In genomic region chr13:36259361-36260137, GRCh38 we compare ENCODE assay signal across 1 cellular context.
TF ChIP-seq lines count a peak whose summit lies in the region.

No MANE protein-coding gene starts in this region.

TF ChIP-seq in K562, 482 proteins besides CTCF, POLR2A, EP300 and RAD21:
- TF ChIP-seq, protein P1, sequence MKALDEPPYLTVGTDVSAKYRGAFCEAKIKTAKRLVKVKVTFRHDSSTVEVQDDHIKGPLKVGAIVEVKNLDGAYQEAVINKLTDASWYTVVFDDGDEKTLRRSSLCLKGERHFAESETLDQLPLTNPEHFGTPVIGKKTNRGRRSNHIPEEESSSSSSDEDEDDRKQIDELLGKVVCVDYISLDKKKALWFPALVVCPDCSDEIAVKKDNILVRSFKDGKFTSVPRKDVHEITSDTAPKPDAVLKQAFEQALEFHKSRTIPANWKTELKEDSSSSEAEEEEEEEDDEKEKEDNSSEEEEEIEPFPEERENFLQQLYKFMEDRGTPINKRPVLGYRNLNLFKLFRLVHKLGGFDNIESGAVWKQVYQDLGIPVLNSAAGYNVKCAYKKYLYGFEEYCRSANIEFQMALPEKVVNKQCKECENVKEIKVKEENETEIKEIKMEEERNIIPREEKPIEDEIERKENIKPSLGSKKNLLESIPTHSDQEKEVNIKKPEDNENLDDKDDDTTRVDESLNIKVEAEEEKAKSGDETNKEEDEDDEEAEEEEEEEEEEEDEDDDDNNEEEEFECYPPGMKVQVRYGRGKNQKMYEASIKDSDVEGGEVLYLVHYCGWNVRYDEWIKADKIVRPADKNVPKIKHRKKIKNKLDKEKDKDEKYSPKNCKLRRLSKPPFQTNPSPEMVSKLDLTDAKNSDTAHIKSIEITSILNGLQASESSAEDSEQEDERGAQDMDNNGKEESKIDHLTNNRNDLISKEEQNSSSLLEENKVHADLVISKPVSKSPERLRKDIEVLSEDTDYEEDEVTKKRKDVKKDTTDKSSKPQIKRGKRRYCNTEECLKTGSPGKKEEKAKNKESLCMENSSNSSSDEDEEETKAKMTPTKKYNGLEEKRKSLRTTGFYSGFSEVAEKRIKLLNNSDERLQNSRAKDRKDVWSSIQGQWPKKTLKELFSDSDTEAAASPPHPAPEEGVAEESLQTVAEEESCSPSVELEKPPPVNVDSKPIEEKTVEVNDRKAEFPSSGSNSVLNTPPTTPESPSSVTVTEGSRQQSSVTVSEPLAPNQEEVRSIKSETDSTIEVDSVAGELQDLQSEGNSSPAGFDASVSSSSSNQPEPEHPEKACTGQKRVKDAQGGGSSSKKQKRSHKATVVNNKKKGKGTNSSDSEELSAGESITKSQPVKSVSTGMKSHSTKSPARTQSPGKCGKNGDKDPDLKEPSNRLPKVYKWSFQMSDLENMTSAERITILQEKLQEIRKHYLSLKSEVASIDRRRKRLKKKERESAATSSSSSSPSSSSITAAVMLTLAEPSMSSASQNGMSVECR (CRISPR knock-in tag; IDR thresholded peaks at IDR 0.05): no peak
- TF ChIP-seq ZNF274 (IDR thresholded peaks at IDR 0.05; ENCODE audit: borderline replicate concordance, low read depth, low read length) (no peak), HIVEP1 (CRISPR knock-in tag; IDR thresholded peaks at IDR 0.05) (no peak), PRDM10 (IDR thresholded peaks at IDR 0.05; ENCODE audit: partially characterized antibody) (no peak), NR2C2 (CRISPR knock-in tag; IDR thresholded peaks at IDR 0.05) (no peak), NR2C2 (tag; IDR thresholded peaks at IDR 0.05) (no peak), KDM5B (IDR thresholded peaks at IDR 0.05; ENCODE audit: insufficient replicate concordance, low read depth, low read length) (no peak)
